Comparison of ENCODE assay signal across 8 cellular contexts in the genomic region with DNA sequence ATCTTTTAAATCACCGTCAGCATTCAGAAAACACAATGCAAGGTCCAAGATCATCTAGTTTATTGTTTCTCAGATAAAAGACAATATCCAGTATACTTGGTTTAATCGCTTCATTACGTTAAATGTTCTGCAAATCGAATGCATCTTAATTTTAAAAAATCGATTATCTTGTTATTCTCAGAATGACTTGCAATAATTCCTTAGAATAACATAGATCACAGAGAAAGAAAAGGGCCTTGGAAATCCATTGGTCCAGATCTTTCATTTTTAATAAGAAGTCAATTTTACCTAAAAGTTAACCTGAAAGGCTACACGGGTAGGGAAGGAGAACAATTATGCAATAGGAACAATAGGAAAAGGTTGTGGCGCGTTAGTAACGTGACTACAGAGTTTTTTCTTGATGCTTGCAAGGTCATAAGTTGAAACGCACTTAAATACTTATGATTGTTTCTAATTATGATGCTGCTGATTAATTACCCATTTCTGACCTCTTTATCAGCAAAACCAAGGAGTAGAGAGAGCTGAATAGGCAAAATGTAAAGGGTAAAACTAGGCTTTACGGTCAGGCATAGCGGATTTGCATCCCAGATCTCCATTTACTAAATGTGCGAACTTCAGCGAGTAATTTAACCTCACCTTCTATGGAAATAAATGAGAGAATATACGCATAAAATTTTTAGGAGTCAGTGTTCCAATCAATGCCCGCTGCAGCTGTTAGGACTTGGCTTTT.
DNase-seq lines count a peak whose midpoint lies in the region; TF ChIP-seq lines count a peak whose summit lies in the region.

No MANE protein-coding gene starts in this region.

- peak overlapping the region; percentile 94 for H3K27ac Mint-ChIP-seq in dendritic cell treated with granulocyte-macrophage colony-stimulating factor and Interleukin-4, amounts not matched to agents 40 ng/mL and 50 ng/mL, for 4 days
- H3K27ac Mint-ChIP-seq in nephron progenitor cell = peak overlapping the region; percentile 71

- TF ChIP-seq CTCF in C4-2B (conservative IDR thresholded peaks at IDR 0.05) = no peak
- no peak for TF ChIP-seq CTCF in nephron progenitor cell (IDR thresholded peaks at IDR 0.05)

- H3K9me3 ChIP-seq in KOPT-K1 (ENCODE audit: insufficient read depth, low read length, poor library complexity, severe bottlenecking) = no peaks in the 10 kb centered on the region

- peaks cover 28% of the 10 kb centered on the region for H3K4me1 Mint-ChIP-seq in dendritic cell treated with granulocyte-macrophage colony-stimulating factor and Interleukin-4, amounts not matched to agents 40 ng/mL and 50 ng/mL, for 4 days (ENCODE audit: low read depth)
- H3K4me1 Mint-ChIP-seq in nephron progenitor cell = peaks cover 36% of the 10 kb centered on the region

- H3K27ac ChIP-seq in C4-2B (peak overlapping the region; percentile 78), KOPT-K1 (ENCODE audit: low read depth, low read length, poor library complexity, severe bottlenecking) (peak overlapping the region; percentile 69)

- peaks cover 4% of the 10 kb centered on the region; the same call in 1 of the 2 replicates for H3K36me3 ChIP-seq in KOPT-K1 (ENCODE audit: insufficient read depth, low read length)

- H3K9me3 Mint-ChIP-seq in dendritic cell treated with granulocyte-macrophage colony-stimulating factor and Interleukin-4, amounts not matched to agents 40 ng/mL and 50 ng/mL, for 4 days = no peaks in the 10 kb centered on the region
- H3K9me3 Mint-ChIP-seq in nephron progenitor cell = no peaks in the 10 kb centered on the region

- DNase-seq in nephron progenitor cell (no peak), OCI-M2 (lab: John Stamatoyannopoulos, UW; ENCODE audit: unreplicated experiment) (no peak), iPS-NIHi11 (ENCODE audit: low spot score) (no peak), DMS114 treated with DMSO at 0.1 percent for 48 hours (lab: John Stamatoyannopoulos, UW; ENCODE audit: unreplicated experiment) (no peak), NCI-H146 treated with DMSO at 0.1 percent for 48 hours (lab: John Stamatoyannopoulos, UW; ENCODE audit: unreplicated experiment) (no peak)

- peak overlapping the region; percentile 98 for H3K4me3 Mint-ChIP-seq in dendritic cell treated with granulocyte-macrophage colony-stimulating factor and Interleukin-4, amounts not matched to agents 40 ng/mL and 50 ng/mL, for 4 days
- peak overlapping the region; percentile 96 for H3K4me3 Mint-ChIP-seq in nephron progenitor cell

- no peaks in the 10 kb centered on the region for H3K27me3 Mint-ChIP-seq in dendritic cell treated with granulocyte-macrophage colony-stimulating factor and Interleukin-4, amounts not matched to agents 40 ng/mL and 50 ng/mL, for 4 days
- H3K27me3 Mint-ChIP-seq in nephron progenitor cell (ENCODE audit: low read depth, poor library complexity) = peaks cover 5% of the 10 kb centered on the region

- H3K36me3 Mint-ChIP-seq in dendritic cell treated with granulocyte-macrophage colony-stimulating factor and Interleukin-4, amounts not matched to agents 40 ng/mL and 50 ng/mL, for 4 days (ENCODE audit: low read depth) = peaks cover 13% of the 10 kb centered on the region
- peaks cover 3% of the 10 kb centered on the region for H3K36me3 Mint-ChIP-seq in nephron progenitor cell (ENCODE audit: low read depth)

- intact Hi-C loops in dendritic cell treated with granulocyte-macrophage colony-stimulating factor and Interleukin-4, amounts not matched to agents 40 ng/mL and 50 ng/mL, for 4 days (cut with micrococcal nuclease) = loop anchor here (2.0 to 10.0 kb wide), 3 partner anchors 37 to 625 kb away; a partner anchor contains a TSS
